1 cellular context compared by ENCODE assay signal in genomic region chr1:7703321-7704213, GRCh38.
TF ChIP-seq lines count a peak whose summit lies in the region.

No MANE protein-coding gene starts in this region.

TF ChIP-seq in HEK293T, 16 proteins besides CTCF, POLR2A, EP300 and RAD21 (continued from another document):
- TF ChIP-seq PKNOX1 (IDR thresholded peaks at IDR 0.05) = no peak
- no peak for TF ChIP-seq TARDBP (IDR thresholded peaks at IDR 0.05)
- no peak for TF ChIP-seq CTBP1 (IDR thresholded peaks at IDR 0.05; ENCODE audit: borderline replicate concordance)
- no peak for TF ChIP-seq LEF1 (IDR thresholded peaks at IDR 0.05; ENCODE audit: borderline replicate concordance)
